ENCODE assay signal across 34 cellular contexts in genomic region chr1:95652423-95652958, GRCh38.
"Had no signal": no experiment of that assay in that cellular context is flagged by ENCODE, and none has a peak within 500 bp of the region (broad histone marks: within the 10 kb centered on the region; RNA-seq: fewer than 3 reads in every experiment).

No MANE protein-coding gene starts in this region.

- H3K9me3 Mint-ChIP-seq: activated naive CD4-positive, alpha-beta T cell treated with anti-CD3 and anti-CD28 coated beads, Interleukin-2, amount 50 U/mL, for 72 hours; activated T-cell treated with anti-CD3 and anti-CD28 coated beads, Interleukin-2, amount 50 U/mL, for 4 hours had no signal

- H3K36me3 ChIP-seq: adrenal gland, Peyer's patch, SJSA1 had no signal

- H3K4me1 Mint-ChIP-seq: activated CD4-positive, alpha-beta T cell treated with anti-CD3 and anti-CD28 coated beads for 36 hours had no signal

- H3K27me3 Mint-ChIP-seq: activated CD4-positive, alpha-beta memory T cell treated with anti-CD3 and anti-CD28 coated beads for 36 hours; activated CD4-positive, alpha-beta T cell treated with anti-CD3 and anti-CD28 coated beads for 36 hours had no signal

- H3K36me3 Mint-ChIP-seq: activated CD4-positive, alpha-beta memory T cell treated with anti-CD3 and anti-CD28 coated beads for 36 hours; activated naive CD4-positive, alpha-beta T cell treated with anti-CD3 and anti-CD28 coated beads, Interleukin-2, amount 50 U/mL, for 72 hours had no signal

- H3K4me3 Mint-ChIP-seq: activated CD4-positive, alpha-beta memory T cell treated with anti-CD3 and anti-CD28 coated beads for 36 hours; activated CD4-positive, alpha-beta T cell treated with anti-CD3 and anti-CD28 coated beads for 36 hours; activated naive CD4-positive, alpha-beta T cell treated with anti-CD3 and anti-CD28 coated beads for 36 hours; activated T-cell treated with anti-CD3 and anti-CD28 coated beads, Interleukin-2, amount 50 U/mL, for 4 hours; activated T-helper 1 cell treated with anti-CD3 and anti-CD28 coated beads, Interleukin-12 subunit alpha, Interleukin-12 subunit beta, Interleukin-2, Interleukin-4 antibody, amounts not matched to agents 30 ng/mL and 10 ng/mL and 1 ng/mL, durations not matched to agents 14 hours and 24 hours and 36 hours; T-helper 1 cell treated with Interleukin-12 subunit alpha and Interleukin-12 subunit beta and Interleukin-4 antibody, amounts not matched to agents 30 μg/mL and 1 μg/mL, for 36 hours; T-helper 2 cell treated with Interferon-gamma antibody and Interleukin-4, amounts not matched to agents 5 μg/mL and 100 μg/mL, for 36 hours had no signal

- H3K4me2 ChIP-seq: KMS-11 had no signal

- H3K4me3 ChIP-seq: adrenal gland, body of pancreas, Peyer's patch, SJSA1 had no signal

- H3K27me3 ChIP-seq: adrenal gland, body of pancreas, Peyer's patch, SJSA1 had no signal

- H3K9me3 ChIP-seq: adrenal gland, body of pancreas, Peyer's patch, SJSA1 had no signal

- H3K27ac Mint-ChIP-seq: activated CD4-positive, alpha-beta memory T cell treated with anti-CD3 and anti-CD28 coated beads for 36 hours; activated CD4-positive, alpha-beta T cell treated with anti-CD3 and anti-CD28 coated beads for 36 hours; activated naive CD4-positive, alpha-beta T cell treated with anti-CD3 and anti-CD28 coated beads for 36 hours; activated naive CD4-positive, alpha-beta T cell treated with anti-CD3 and anti-CD28 coated beads, Interleukin-2, amount 50 U/mL, for 72 hours; activated T-helper 1 cell treated with anti-CD3 and anti-CD28 coated beads, Interleukin-12 subunit alpha, Interleukin-12 subunit beta, Interleukin-2, Interleukin-4 antibody, amounts not matched to agents 30 ng/mL and 10 ng/mL and 1 ng/mL, durations not matched to agents 14 hours and 24 hours and 36 hours; T-helper 1 cell treated with Interleukin-12 subunit alpha and Interleukin-12 subunit beta and Interleukin-4 antibody, amounts not matched to agents 30 μg/mL and 1 μg/mL, for 36 hours; T-helper 2 cell treated with Interferon-gamma antibody and Interleukin-4, amounts not matched to agents 5 μg/mL and 100 μg/mL, for 36 hours had no signal

- H3K4me1 ChIP-seq: adrenal gland, body of pancreas, Peyer's patch, SJSA1 had no signal

- DNase-seq: activated CD4-positive, alpha-beta memory T cell treated with anti-CD3 and anti-CD28 coated beads for 36 hours; activated CD4-positive, alpha-beta T cell treated with anti-CD3 and anti-CD28 coated beads for 36 hours; activated CD4-positive, alpha-beta T cell treated with anti-CD3 and anti-CD28 coated beads, Interleukin-2, amount 50 U/mL, for 1 hour; activated CD8-positive, alpha-beta memory T cell treated with anti-CD3 and anti-CD28 coated beads, Interleukin-2, amount 50 U/mL, for 4 hours; activated gamma-delta T cell treated with Interleukin-2 at 50 U/mL for 16 hours; activated naive CD4-positive, alpha-beta T cell treated with anti-CD3 and anti-CD28 coated beads for 36 hours; activated T-cell treated with anti-CD3 and anti-CD28 coated beads for 4 hours; activated T-cell treated with anti-CD3 and anti-CD28 coated beads, Interleukin-2, amount 50 U/mL, for 4 hours; adrenal gland; body of pancreas; caudate nucleus; cerebellar nuclear complex; MM.1S; MV-4-11; NCI-H1092; NCI-H1436 treated with DMSO at 0.1 percent for 48 hours; NCI-H187; NCI-H2029 treated with DMSO at 0.1 percent for 48 hours; NCI-H2107; NCI-H2171; NCI-H226; NCI-H524 treated with DMSO at 0.1 percent for 48 hours; NCI-H748 treated with DMSO at 0.1 percent for 48 hours; NK-92 treated with Interleukin-12 subunit alpha and Interleukin-12 subunit beta, amount 100 ng/mL, for 24 hours; PC-3; Peyer's patch; RPMI8226; SHP77 treated with DMSO at 0.1 percent for 48 hours had no signal

- H3K9ac ChIP-seq: KMS-11 had no signal

- H3K27ac ChIP-seq: adrenal gland, body of pancreas, KMS-11, Peyer's patch, SJSA1 had no signal
